Comparison of ENCODE assay signal across 1 cellular context in genomic region chr18:59839931-59840685, GRCh38.
TF ChIP-seq lines count a peak whose summit lies in the region.

No MANE protein-coding gene starts in this region.

TF ChIP-seq in GM23338, 12 proteins besides CTCF, POLR2A, EP300 and RAD21 (continued from another document):
- no peak for TF ChIP-seq ZNF462 (CRISPR knock-in tag; IDR thresholded peaks at IDR 0.05)
- no peak for TF ChIP-seq JUNB (IDR thresholded peaks at IDR 0.05; ENCODE audit: unreplicated experiment)
